18 cellular contexts compared by ENCODE assay signal in genomic region chr10:66924674-66925345, GRCh38. TPM values are rescaled to one million over a fixed set of nuclear protein-coding genes. Genes with fewer than 3 reads are reported as not detected.
DNase-seq lines count a peak whose midpoint lies in the region; ATAC-seq and TF ChIP-seq lines count a peak whose summit lies in the region.
"Had no signal": no experiment of that assay in that cellular context is flagged by ENCODE, and none has a peak within 500 bp of the region (broad histone marks: within the 10 kb centered on the region; RNA-seq: fewer than 3 reads in every experiment).

No MANE protein-coding gene starts in this region.

- TF ChIP-seq CTCF in WTC11 (IDR thresholded peaks at IDR 0.05) (no peak), hepatocyte (IDR thresholded peaks at IDR 0.05; ENCODE audit: poor library complexity) (no peak), Peyer's patch (IDR thresholded peaks at IDR 0.05) (no peak)

- no peak overlapping the region for H3K27ac ChIP-seq in hepatocyte
- H3K27ac ChIP-seq in neuronal stem cell (replicated peaks; ENCODE audit: low read length), result no peak overlapping the region
- H3K27ac ChIP-seq in Peyer's patch, result no peak overlapping the region
- H3K27ac ChIP-seq: PC-9 had no signal

- H2BK120ac ChIP-seq in neuronal stem cell (ENCODE audit: low read depth, low read length), result no peak overlapping the region

- POLR2A ChIA-PET in WTC11 (lab: Charles Lee), result no interaction called here

- no peak overlapping the region for H2BK5ac ChIP-seq in neuronal stem cell (ENCODE audit: low read length)

- no peak overlapping the region for H2BK15ac ChIP-seq in neuronal stem cell (ENCODE audit: low read length)

- H3K27me3 Mint-ChIP-seq in WTC11 (ENCODE audit: low read depth), result peaks cover 30% of the 10 kb centered on the region

- H2AK5ac ChIP-seq in neuronal stem cell (ENCODE audit: low read depth, low read length), result no peak overlapping the region

- no peaks in the 10 kb centered on the region for H3K9me2 ChIP-seq in hepatocyte (replicated peaks; ENCODE audit: insufficient read depth)

- CTCF ChIA-PET in WTC11 (lab: Charles Lee), result interaction anchor here (0.9 to 3.3 kb wide), 5 partner anchors 8 to 596 kb away, joined by 3 to 36 read pairs (median 8); no protein-coding TSS in a partner anchor

- 0 out of 2 replicates have a peak overlapping the region, but pooled peaks have one; percentile 67 for H3K27ac Mint-ChIP-seq in WTC11
- H3K27ac Mint-ChIP-seq: CD8-positive, alpha-beta T cell had no signal

- no peak overlapping the region for H3K4ac ChIP-seq in neuronal stem cell (ENCODE audit: low read length)

- H3K36me3 ChIP-seq in hepatocyte (replicated peaks; ENCODE audit: insufficient read depth, low read depth) (no peaks in the 10 kb centered on the region), neuronal stem cell (replicated peaks in 1 of 2; ENCODE audit: control insufficient read depth in 2 of 2, insufficient read depth in 2 of 2, low read length in 2 of 2) (no peaks in the 10 kb centered on the region), Peyer's patch (no peaks in the 10 kb centered on the region)
- H3K36me3 ChIP-seq: BE2C, MG63 had no signal

- H3K79me2 ChIP-seq in hepatocyte, result no peaks in the 10 kb centered on the region

- no peak overlapping the region for H4K91ac ChIP-seq in neuronal stem cell (ENCODE audit: low read depth, low read length, poor library complexity)

- peaks cover 63% of the 10 kb centered on the region for H3K4me1 Mint-ChIP-seq in WTC11

- peaks cover 3% of the 10 kb centered on the region; the same call in 1 of the 2 replicates for H3K36me3 Mint-ChIP-seq in WTC11
- H3K36me3 Mint-ChIP-seq: CD8-positive, alpha-beta T cell had no signal

- WGBS in hepatocyte (ENCODE audit: low lambda C conversion rate, missing lambda C conversion rate), result 65% methylated on average over 10 of the region's 10 CpGs
- no CpG with 5 or more reads among the region's 10 CpGs for WGBS in neuronal stem cell (ENCODE audit: extremely low coverage in 2 of 2, insufficient read length in 2 of 2, insufficient replicate concordance in 1 of 2), 2 donors

- no peaks in the 10 kb centered on the region for H3K79me1 ChIP-seq in neuronal stem cell (ENCODE audit: low read depth, low read length)

- H4K20me1 ChIP-seq in hepatocyte (ENCODE audit: insufficient read depth, poor library complexity, severe bottlenecking), result no peaks in the 10 kb centered on the region

- H3K18ac ChIP-seq in neuronal stem cell (ENCODE audit: low read length), result no peak overlapping the region

- H2AFZ ChIP-seq in hepatocyte, result no peak overlapping the region
- H2AFZ ChIP-seq in neuronal stem cell (ENCODE audit: low read length), result peak overlapping the region; percentile 77
- H2AFZ ChIP-seq: PC-9 had no signal

- 0 out of 2 replicates have a peak, but pooled peaks have one; percentile 4 for ATAC-seq in WTC11
- no peak for ATAC-seq in GM19467 (IDR thresholded peaks at IDR 0.05; ENCODE audit: unreplicated experiment)
- ATAC-seq: CD8-positive, alpha-beta T cell had no signal

- H3K9me3 Mint-ChIP-seq in WTC11, result peaks cover 10% of the 10 kb centered on the region
- H3K9me3 Mint-ChIP-seq: CD8-positive, alpha-beta T cell had no signal

- H4K8ac ChIP-seq in neuronal stem cell (ENCODE audit: low read depth, low read length), result no peak overlapping the region

- DNase-seq in HPDE6-E6E7 (ENCODE audit: extremely low spot score) (peak; percentile 8), WTC11 (ENCODE audit: low spot score) (no peak), hepatocyte (ENCODE audit: low spot score) (no peak), neuronal stem cell (ENCODE audit: low spot score) (no peak), SKM-1 (lab: John Stamatoyannopoulos, UW; ENCODE audit: unreplicated experiment) (no peak), Peyer's patch (no peak)
- DNase-seq in stimulated activated CD4-positive, alpha-beta T cell treated with anti-CD3 and anti-CD28 coated beads, Interleukin-4, amount 100 ng/mL, for 4 hours, result no peak
- DNase-seq: BE2C; CD8-positive, alpha-beta T cell; HCEC 1CT; KG1; MG63; NCI-H1105 treated with DMSO at 0.1 percent for 48 hours; NCI-H187; NCI-H446; NCI-H748 treated with DMSO at 0.1 percent for 48 hours had no signal

- H3K9me3 ChIP-seq in hepatocyte (ENCODE audit: low read depth), result no peaks in the 10 kb centered on the region
- H3K9me3 ChIP-seq in neuronal stem cell (replicated peaks in 1 of 2; ENCODE audit: control insufficient read depth in 2 of 2, insufficient read depth in 1 of 2, low read depth in 1 of 2, low read length in 2 of 2), result peaks cover 0 to 10% of the 10 kb centered on the region in 2 donors
- no peaks in the 10 kb centered on the region for H3K9me3 ChIP-seq in Peyer's patch
- H3K9me3 ChIP-seq: BE2C, MG63 had no signal

- H3K4me1 ChIP-seq in hepatocyte (ENCODE audit: insufficient read depth) (no peaks in the 10 kb centered on the region), neuronal stem cell (ENCODE audit: control insufficient read depth in 2 of 2, insufficient read depth in 1 of 2, low read depth in 1 of 2, low read length in 2 of 2) (peaks cover 5 to 16% of the 10 kb centered on the region in 2 donors), Peyer's patch (no peaks in the 10 kb centered on the region)
- H3K4me1 ChIP-seq: BE2C had no signal

- no peak overlapping the region for H3K23ac ChIP-seq in neuronal stem cell (ENCODE audit: low read depth, low read length, poor library complexity)

- H3K4me3 ChIP-seq in hepatocyte, result no peak overlapping the region
- H3K4me3 ChIP-seq in neuronal stem cell (ENCODE audit: low read length in 2 of 2), result no peak overlapping the region
- no peak overlapping the region for H3K4me3 ChIP-seq in Peyer's patch
- H3K4me3 ChIP-seq: MG63, PC-9 had no signal

- no peak overlapping the region for H2BK12ac ChIP-seq in neuronal stem cell (ENCODE audit: low read length)

- H3K14ac ChIP-seq in neuronal stem cell (ENCODE audit: low read length), result no peak overlapping the region

- H3K27me3 ChIP-seq in hepatocyte (peaks cover 22% of the 10 kb centered on the region), neuronal stem cell (ENCODE audit: control insufficient read depth in 3 of 3, insufficient read depth in 3 of 3, low read depth in 1 of 3, low read length in 3 of 3) (peaks cover 0 to 9% (median 0%) of the 10 kb centered on the region in 3 experiments), Peyer's patch (no peaks in the 10 kb centered on the region)

- TF ChIP-seq POLR2A in Peyer's patch (IDR thresholded peaks at IDR 0.05), result no peak

- H3K4me2 ChIP-seq in hepatocyte (peak overlapping the region; percentile 79), neuronal stem cell (ENCODE audit: insufficient read depth, low read length, poor library complexity, severe bottlenecking) (no peak overlapping the region)
- H3K4me2 ChIP-seq: PC-9 had no signal

- no peak overlapping the region for H3K9ac ChIP-seq in neuronal stem cell (ENCODE audit: low read depth, low read length, poor library complexity)

- peak overlapping the region; percentile 67 for H3K4me3 Mint-ChIP-seq in WTC11
- H3K4me3 Mint-ChIP-seq: CD8-positive, alpha-beta T cell had no signal

TF ChIP-seq in WTC11, 78 proteins besides CTCF, POLR2A, EP300 and RAD21:
- TF ChIP-seq ZBTB21 (CRISPR knock-in tag; IDR thresholded peaks at IDR 0.05; ENCODE audit: borderline replicate concordance), result no peak
- 0 out of 2 replicates have a peak, but pooled peaks have one; percentile 69 for TF ChIP-seq GTF2I (CRISPR knock-in tag; conservative IDR thresholded peaks at IDR 0.05)
- TF ChIP-seq GRHL2 (CRISPR knock-in tag; IDR thresholded peaks at IDR 0.05; ENCODE audit: insufficient replicate concordance, severe bottlenecking), result no peak
- TF ChIP-seq ZNF317 (CRISPR knock-in tag; IDR thresholded peaks at IDR 0.05; ENCODE audit: borderline replicate concordance, low read depth), result no peak
- TF ChIP-seq, protein P1, sequence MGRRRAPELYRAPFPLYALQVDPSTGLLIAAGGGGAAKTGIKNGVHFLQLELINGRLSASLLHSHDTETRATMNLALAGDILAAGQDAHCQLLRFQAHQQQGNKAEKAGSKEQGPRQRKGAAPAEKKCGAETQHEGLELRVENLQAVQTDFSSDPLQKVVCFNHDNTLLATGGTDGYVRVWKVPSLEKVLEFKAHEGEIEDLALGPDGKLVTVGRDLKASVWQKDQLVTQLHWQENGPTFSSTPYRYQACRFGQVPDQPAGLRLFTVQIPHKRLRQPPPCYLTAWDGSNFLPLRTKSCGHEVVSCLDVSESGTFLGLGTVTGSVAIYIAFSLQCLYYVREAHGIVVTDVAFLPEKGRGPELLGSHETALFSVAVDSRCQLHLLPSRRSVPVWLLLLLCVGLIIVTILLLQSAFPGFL (CRISPR knock-in tag; IDR thresholded peaks at IDR 0.05; ENCODE audit: borderline replicate concordance), result no peak
- TF ChIP-seq, protein P2, sequence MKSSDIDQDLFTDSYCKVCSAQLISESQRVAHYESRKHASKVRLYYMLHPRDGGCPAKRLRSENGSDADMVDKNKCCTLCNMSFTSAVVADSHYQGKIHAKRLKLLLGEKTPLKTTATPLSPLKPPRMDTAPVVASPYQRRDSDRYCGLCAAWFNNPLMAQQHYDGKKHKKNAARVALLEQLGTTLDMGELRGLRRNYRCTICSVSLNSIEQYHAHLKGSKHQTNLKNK (CRISPR knock-in tag; IDR thresholded peaks at IDR 0.05), result no peak
- no peak for TF ChIP-seq NFYB (CRISPR knock-in tag; conservative IDR thresholded peaks at IDR 0.05; ENCODE audit: low read depth)
TF ChIP-seq in WTC11: peak in this region for 1.

RNA-seq across cellular contexts. Expression of gene LRRTM3, which starts 1.0 kb away (rescaled TPM):
- total RNA-seq in WTC11 (2021) (0.32 to 0.52 TPM (median 0.48 TPM) in 3 replicates), hepatocyte (0.77 and 1.4 TPM in 2 replicates), Peyer's patch (not detected)
- polyA plus RNA-seq in hepatocyte, result 0.68 and 1.9 TPM in 2 replicates
- 0.04 TPM for polyA plus RNA-seq in neuronal stem cell (2013, experiment 1 of 2)
- polyA plus RNA-seq in neuronal stem cell (2013, experiment 2 of 2), result 0.03 TPM
- total RNA-seq: CD8-positive, alpha-beta T cell; PC-9 had no signal
